19 cellular contexts compared by ENCODE assay signal in the genomic region with DNA sequence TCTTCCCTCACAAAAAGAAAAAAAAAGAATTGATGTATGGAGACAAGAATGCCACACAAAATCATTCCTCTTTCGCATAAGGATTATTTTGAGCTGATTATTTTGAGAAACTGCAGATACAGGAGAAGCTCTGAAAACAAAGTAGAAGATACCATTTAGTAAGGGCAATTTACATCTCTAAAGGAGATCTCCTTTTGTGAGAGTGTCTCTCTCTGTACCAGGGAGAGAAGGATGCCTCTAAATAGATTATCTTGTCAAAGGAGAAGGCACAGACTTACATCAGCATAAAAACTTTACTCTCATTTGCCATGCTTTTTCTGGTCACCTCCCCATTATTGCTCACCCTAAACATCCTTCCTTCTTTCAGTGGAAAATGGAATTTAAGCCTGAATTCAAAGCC.
DNase-seq lines count a peak whose midpoint lies in the region; ATAC-seq and TF ChIP-seq lines count a peak whose summit lies in the region.
"Had no signal": no experiment of that assay in that cellular context is flagged by ENCODE, and none has a peak within 500 bp of the region (broad histone marks: within the 10 kb centered on the region; RNA-seq: fewer than 3 reads in every experiment).

No MANE protein-coding gene starts in this region.

- H3K23ac ChIP-seq in neuronal stem cell (ENCODE audit: low read depth, low read length, poor library complexity): no peak overlapping the region

- no peaks in the 10 kb centered on the region for H3F3A ChIP-seq in GM23338 (replicated peaks; ENCODE audit: low read depth)

- no peak overlapping the region for H3K14ac ChIP-seq in neuronal stem cell (ENCODE audit: low read length)

- H3K36me3 Mint-ChIP-seq in GM23338 (ENCODE audit: low read depth): no peaks in the 10 kb centered on the region
- H3K36me3 Mint-ChIP-seq: CD4-positive, CD25-positive, alpha-beta regulatory T cell; CD8-positive, alpha-beta T cell had no signal

- no peaks in the 10 kb centered on the region for H3K27me3 Mint-ChIP-seq in GM23338 (ENCODE audit: insufficient read depth, low read depth, poor library complexity)
- H3K27me3 Mint-ChIP-seq: B cell; CD4-positive, CD25-positive, alpha-beta regulatory T cell had no signal

- H3K4me2 ChIP-seq in GM23338 (peak overlapping the region; percentile 35), neuronal stem cell (ENCODE audit: insufficient read depth, low read length, poor library complexity, severe bottlenecking) (no peak overlapping the region)
- H3K4me2 ChIP-seq: BLaER1 had no signal

- H4K20me1 ChIP-seq in GM23338 (replicated peaks; ENCODE audit: insufficient read depth): no peaks in the 10 kb centered on the region
- H4K20me1 ChIP-seq: BLaER1 had no signal

- peak overlapping the region; percentile 7; the same call in 2 of the 3 replicates for H3K4me3 Mint-ChIP-seq in GM23338
- H3K4me3 Mint-ChIP-seq: B cell; CD4-positive, CD25-positive, alpha-beta regulatory T cell; CD8-positive, alpha-beta T cell; HFFc6 had no signal

- H3K9me3 ChIP-seq in HUES64 (ENCODE audit: insufficient read depth, low read depth, low read length) (no peaks in the 10 kb centered on the region), iPS-20b (ENCODE audit: insufficient read depth, low read depth, low read length) (no peaks in the 10 kb centered on the region), neuronal stem cell (replicated peaks in 1 of 2; ENCODE audit: control insufficient read depth in 2 of 2, insufficient read depth in 1 of 2, low read depth in 1 of 2, low read length in 2 of 2) (peaks cover 0 to 3% of the 10 kb centered on the region in 2 donors)
- H3K9me3 ChIP-seq: BLaER1, Caco-2, HAP-1 had no signal

- H2BK5ac ChIP-seq in neuronal stem cell (ENCODE audit: low read length): no peak overlapping the region

- H2AFZ ChIP-seq in GM23338 (no peak overlapping the region), neuronal stem cell (ENCODE audit: low read length) (peak overlapping the region; percentile 4)
- H2AFZ ChIP-seq: GM23248 had no signal

- H3K18ac ChIP-seq in neuronal stem cell (ENCODE audit: low read length): no peak overlapping the region

- H3K9ac ChIP-seq in HUES64 (ENCODE audit: low read depth, low read length) (no peak overlapping the region), iPS-20b (ENCODE audit: low read depth, low read length) (no peak overlapping the region), neuronal stem cell (ENCODE audit: low read depth, low read length, poor library complexity) (no peak overlapping the region)
- H3K9ac ChIP-seq: BLaER1, GM23248 had no signal

- no peak overlapping the region for H2BK12ac ChIP-seq in neuronal stem cell (ENCODE audit: low read length)

- peaks cover 33% of the 10 kb centered on the region for H3K4me1 Mint-ChIP-seq in GM23338
- H3K4me1 Mint-ChIP-seq: B cell had no signal

- H3K27ac ChIP-seq in GM23338 (ENCODE audit: low read depth) (no peak overlapping the region), HUES64 (ENCODE audit: low read depth, low read length) (peak overlapping the region; percentile 9; the same call in 1 of the 2 replicates), iPS-20b (ENCODE audit: low read length) (no peak overlapping the region), neuronal stem cell (replicated peaks; ENCODE audit: low read length) (no peak overlapping the region)
- H3K27ac ChIP-seq: 22Rv1, BLaER1, C4-2B, GM23248 had no signal

- no CpG with 5 or more reads among the region's 1 CpG for WGBS in HUES64
- WGBS in neuronal stem cell (ENCODE audit: extremely low coverage in 2 of 2, insufficient read length in 2 of 2, insufficient replicate concordance in 1 of 2), 2 donors: no CpG with 5 or more reads among the region's 1 CpG

- no peak overlapping the region for H3K4me3 ChIP-seq in GM23338
- no peak overlapping the region for H3K4me3 ChIP-seq in HUES64 (ENCODE audit: low read length)
- peak overlapping the region; percentile 31; the same call in 1 of the 2 replicates for H3K4me3 ChIP-seq in iPS-20b (ENCODE audit: low read length)
- no peak overlapping the region for H3K4me3 ChIP-seq in neuronal stem cell (ENCODE audit: low read length in 2 of 2)
- H3K4me3 ChIP-seq: BLaER1, GM23248, HAP-1 had no signal

- no peak overlapping the region for H4K8ac ChIP-seq in neuronal stem cell (ENCODE audit: low read depth, low read length)

- DNase-seq in GM23338 (ENCODE audit: low spot score) (peak; percentile 29), neuronal stem cell (ENCODE audit: low spot score) (no peak), T-helper 1 cell (no peak), activated gamma-delta T cell treated with Interleukin-2 at 50 U/mL for 16 hours (no peak)
- DNase-seq: Caco-2; CD4-positive, CD25-positive, alpha-beta regulatory T cell; CD8-positive, alpha-beta T cell; DMS153; DND-41; GM23248; HFFc6 had no signal

- no peak overlapping the region for H2BK15ac ChIP-seq in neuronal stem cell (ENCODE audit: low read length)

- H3K9me3 Mint-ChIP-seq in GM23338: no peaks in the 10 kb centered on the region

- H3K27me3 ChIP-seq in GM23338 (ENCODE audit: insufficient read depth) (no peaks in the 10 kb centered on the region), HUES64 (ENCODE audit: insufficient read depth, low read length) (no peaks in the 10 kb centered on the region), iPS-20b (ENCODE audit: insufficient read depth, low read length) (no peaks in the 10 kb centered on the region), neuronal stem cell (ENCODE audit: control insufficient read depth in 3 of 3, insufficient read depth in 3 of 3, low read depth in 1 of 3, low read length in 3 of 3) (no peaks in the 10 kb centered on the region)
- H3K27me3 ChIP-seq: BLaER1 had no signal

- ATAC-seq in GM23338 (peak; percentile 75), HG03571 (IDR thresholded peaks at IDR 0.05; ENCODE audit: unreplicated experiment) (no peak)
- ATAC-seq: CD8-positive, alpha-beta T cell had no signal

- no peaks in the 10 kb centered on the region for H3K9me2 ChIP-seq in GM23338 (ENCODE audit: insufficient read depth)

- no peak overlapping the region for H2AK5ac ChIP-seq in neuronal stem cell (ENCODE audit: low read depth, low read length)

- H3K79me2 ChIP-seq in GM23338 (replicated peaks; ENCODE audit: insufficient read depth): no peaks in the 10 kb centered on the region

- peak overlapping the region; percentile 50 for H3K27ac Mint-ChIP-seq in GM23338
- H3K27ac Mint-ChIP-seq: B cell; CD4-positive, CD25-positive, alpha-beta regulatory T cell; CD8-positive, alpha-beta T cell; HFFc6 had no signal

- TF ChIP-seq CTCF in GM23338 (conservative IDR thresholded peaks at IDR 0.05; ENCODE audit: low read depth in 2 of 2): no peak

- no peak overlapping the region for H3K4ac ChIP-seq in neuronal stem cell (ENCODE audit: low read length)

- no peak overlapping the region for H4K91ac ChIP-seq in neuronal stem cell (ENCODE audit: low read depth, low read length, poor library complexity)

- H3K4me1 ChIP-seq in GM23338 (ENCODE audit: insufficient read depth) (peaks cover 42% of the 10 kb centered on the region), HUES64 (ENCODE audit: insufficient read depth, low read length) (peaks cover 46% of the 10 kb centered on the region), iPS-20b (ENCODE audit: insufficient read depth, low read length) (peaks cover 26% of the 10 kb centered on the region; the same call in 1 of the 2 replicates), neuronal stem cell (ENCODE audit: control insufficient read depth in 2 of 2, insufficient read depth in 1 of 2, low read depth in 1 of 2, low read length in 2 of 2) (peaks cover 0 to 4% of the 10 kb centered on the region in 2 donors)
- H3K4me1 ChIP-seq: BLaER1, Caco-2 had no signal

- no peaks in the 10 kb centered on the region for H3K36me3 ChIP-seq in GM23338 (ENCODE audit: insufficient read depth)
- no peaks in the 10 kb centered on the region for H3K36me3 ChIP-seq in HUES64 (ENCODE audit: insufficient read depth, low read length)
- no peaks in the 10 kb centered on the region for H3K36me3 ChIP-seq in iPS-20b (ENCODE audit: insufficient read depth, low read depth, low read length)
- H3K36me3 ChIP-seq in neuronal stem cell (replicated peaks in 1 of 2; ENCODE audit: control insufficient read depth in 2 of 2, insufficient read depth in 2 of 2, low read length in 2 of 2): no peaks in the 10 kb centered on the region
- H3K36me3 ChIP-seq: BLaER1, HAP-1 had no signal

- H2BK120ac ChIP-seq in neuronal stem cell (ENCODE audit: low read depth, low read length): no peak overlapping the region

- H3K79me1 ChIP-seq in neuronal stem cell (ENCODE audit: low read depth, low read length): no peaks in the 10 kb centered on the region

TF ChIP-seq in GM23338, 12 proteins besides CTCF, POLR2A, EP300 and RAD21 (continues in another document):
- TF ChIP-seq, protein P1, sequence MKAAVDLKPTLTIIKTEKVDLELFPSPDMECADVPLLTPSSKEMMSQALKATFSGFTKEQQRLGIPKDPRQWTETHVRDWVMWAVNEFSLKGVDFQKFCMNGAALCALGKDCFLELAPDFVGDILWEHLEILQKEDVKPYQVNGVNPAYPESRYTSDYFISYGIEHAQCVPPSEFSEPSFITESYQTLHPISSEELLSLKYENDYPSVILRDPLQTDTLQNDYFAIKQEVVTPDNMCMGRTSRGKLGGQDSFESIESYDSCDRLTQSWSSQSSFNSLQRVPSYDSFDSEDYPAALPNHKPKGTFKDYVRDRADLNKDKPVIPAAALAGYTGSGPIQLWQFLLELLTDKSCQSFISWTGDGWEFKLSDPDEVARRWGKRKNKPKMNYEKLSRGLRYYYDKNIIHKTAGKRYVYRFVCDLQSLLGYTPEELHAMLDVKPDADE (IDR thresholded peaks at IDR 0.05): no peak
- no peak for TF ChIP-seq NANOG (IDR thresholded peaks at IDR 0.05; ENCODE audit: borderline replicate concordance)
- TF ChIP-seq ZNF331 (CRISPR knock-in tag; IDR thresholded peaks at IDR 0.05; ENCODE audit: low read depth): no peak
- TF ChIP-seq EZH2phosphoT487 (IDR thresholded peaks at IDR 0.05; ENCODE audit: unreplicated experiment): no peak
